In genomic region chr11:747176-748006, GRCh38 we compare ENCODE assay signal across 8 cellular contexts. TPM values are rescaled to one million over a fixed set of nuclear protein-coding genes. Genes with fewer than 3 reads are reported as not detected.
DNase-seq lines count a peak whose midpoint lies in the region; ATAC-seq and TF ChIP-seq lines count a peak whose summit lies in the region.

Gene TALDO1, plus strand, starts transcription at chr11:747464. Its CDS starts 18 bp downstream, at chr11:747482.

- intact Hi-C loops in posterior cingulate gyrus (cut with DNase I): no loop called here

- no peaks in the 10 kb centered on the region for H3K36me3 ChIP-seq in SU-DHL-6 (ENCODE audit: low read length)
- no peaks in the 10 kb centered on the region for H3K36me3 ChIP-seq in cardiac muscle cell

- H3K27ac ChIP-seq in SU-DHL-6 (ENCODE audit: low read depth, low read length): peak within 1 kb of the TSS; percentile 55
- H3K27ac ChIP-seq in cardiac muscle cell: peak within 1 kb of the TSS; percentile 82

- 0 out of 2 replicates have a peak, but pooled peaks cover 6% of the 10 kb centered on the region for H3F3A ChIP-seq in SU-DHL-6 (ENCODE audit: insufficient read depth)

- H3K9me3 Mint-ChIP-seq in activated naive CD8-positive, alpha-beta T cell treated with anti-CD3 and anti-CD28 coated beads, Interleukin-2, amount 50 U/mL, for 24 hours: no peaks in the 10 kb centered on the region
- H3K9me3 Mint-ChIP-seq in type B pancreatic cell: no peaks in the 10 kb centered on the region

- peaks cover 9% of the 10 kb centered on the region for H3K4me1 ChIP-seq in cardiac muscle cell (ENCODE audit: low read depth)

- H3K9ac ChIP-seq in SU-DHL-6 (ENCODE audit: low read length): peak within 1 kb of the TSS; percentile 86

- no peak for DNase-seq in GM12864 (ENCODE audit: low read depth)
- DNase-seq in NCI-H1048 (lab: John Stamatoyannopoulos, UW): peak; percentile 90
- DNase-seq in activated naive CD8-positive, alpha-beta T cell treated with anti-CD3 and anti-CD28 coated beads, Interleukin-2, amount 50 U/mL, for 24 hours: peak; percentile 93
- peak; percentile 89 to 96 for DNase-seq in cardiac muscle cell (ENCODE audit: low read depth in 1 of 2, low spot score in 1 of 2)
- peak; percentile 88 to 99 (median 94) for DNase-seq in posterior cingulate gyrus
- DNase-seq in type B pancreatic cell (ENCODE audit: extremely low spot score, unreplicated experiment): peak; percentile 96

- 0 out of 2 replicates have a peak, but pooled peaks cover 5% of the 10 kb centered on the region for H4K20me1 ChIP-seq in SU-DHL-6 (ENCODE audit: low read depth, low read length)

- H3K4me3 ChIP-seq in GM12864 (ENCODE audit: low read depth, low read length): peak within 1 kb of the TSS; percentile 89
- H3K4me3 ChIP-seq in SU-DHL-6 (ENCODE audit: insufficient read depth, low read length, poor library complexity, severe bottlenecking): peak within 1 kb of the TSS; percentile 69
- H3K4me3 ChIP-seq in cardiac muscle cell: peak within 1 kb of the TSS; percentile 91

- H3K4me2 ChIP-seq in SU-DHL-6 (ENCODE audit: low read depth, low read length, poor library complexity, severe bottlenecking): peak within 1 kb of the TSS; percentile 82

- H3K36me3 Mint-ChIP-seq in activated naive CD8-positive, alpha-beta T cell treated with anti-CD3 and anti-CD28 coated beads, Interleukin-2, amount 50 U/mL, for 24 hours (ENCODE audit: low read depth): peaks cover 6% of the 10 kb centered on the region
- peaks cover 2% of the 10 kb centered on the region for H3K36me3 Mint-ChIP-seq in type B pancreatic cell

- peak within 1 kb of the TSS; percentile 85 for H3K27ac Mint-ChIP-seq in activated naive CD8-positive, alpha-beta T cell treated with anti-CD3 and anti-CD28 coated beads, Interleukin-2, amount 50 U/mL, for 24 hours
- peak within 1 kb of the TSS; percentile 96 for H3K27ac Mint-ChIP-seq in type B pancreatic cell

- peaks cover 50% of the 10 kb centered on the region for H3K79me2 ChIP-seq in SU-DHL-6 (ENCODE audit: insufficient read depth, low read length)

- H3K4me1 Mint-ChIP-seq in activated naive CD8-positive, alpha-beta T cell treated with anti-CD3 and anti-CD28 coated beads, Interleukin-2, amount 50 U/mL, for 24 hours: peaks cover 21% of the 10 kb centered on the region
- H3K4me1 Mint-ChIP-seq in type B pancreatic cell (ENCODE audit: unreplicated experiment): peaks cover 16% of the 10 kb centered on the region

- ATAC-seq in HG02571 (IDR thresholded peaks at IDR 0.05; ENCODE audit: unreplicated experiment): peak; percentile 87
- peak; percentile 91 for ATAC-seq in activated naive CD8-positive, alpha-beta T cell treated with anti-CD3 and anti-CD28 coated beads, Interleukin-2, amount 50 U/mL, for 24 hours

- no peaks in the 10 kb centered on the region for H3K27me3 Mint-ChIP-seq in activated naive CD8-positive, alpha-beta T cell treated with anti-CD3 and anti-CD28 coated beads, Interleukin-2, amount 50 U/mL, for 24 hours
- no peaks in the 10 kb centered on the region for H3K27me3 Mint-ChIP-seq in type B pancreatic cell

- no peaks in the 10 kb centered on the region for H3K9me3 ChIP-seq in SU-DHL-6 (ENCODE audit: insufficient read depth, low read length)
- no peaks in the 10 kb centered on the region for H3K9me3 ChIP-seq in cardiac muscle cell (ENCODE audit: low read depth)

- peak within 1 kb of the TSS; percentile 64 for H2AFZ ChIP-seq in SU-DHL-6 (ENCODE audit: low read depth, low read length, severe bottlenecking)

- TF ChIP-seq CTCF in GM12864 (IDR thresholded peaks at IDR 0.05; ENCODE audit: low read depth, low read length, missing control alignments) (peak; percentile 21), SU-DHL-6 (IDR thresholded peaks at IDR 0.05; ENCODE audit: insufficient read depth, low read length, poor library complexity, severe bottlenecking) (no peak), cardiac muscle cell (IDR thresholded peaks at IDR 0.05; ENCODE audit: low read depth, low read length) (peak; percentile 11), type B pancreatic cell (conservative IDR thresholded peaks at IDR 0.05) (peak; percentile 46)

- no peaks in the 10 kb centered on the region for H3K9me2 ChIP-seq in SU-DHL-6 (replicated peaks; ENCODE audit: insufficient read depth, low read length)

- H3K4me3 Mint-ChIP-seq in activated naive CD8-positive, alpha-beta T cell treated with anti-CD3 and anti-CD28 coated beads, Interleukin-2, amount 50 U/mL, for 24 hours: peak within 1 kb of the TSS; percentile 88
- H3K4me3 Mint-ChIP-seq in type B pancreatic cell: peak within 1 kb of the TSS; percentile 94

- H3K27me3 ChIP-seq in SU-DHL-6 (ENCODE audit: low read length): no peaks in the 10 kb centered on the region
- H3K27me3 ChIP-seq in cardiac muscle cell: no peaks in the 10 kb centered on the region

RNA-seq across cellular contexts. Expression of gene TALDO1, which starts in this region (rescaled TPM):
- total RNA-seq in cardiac muscle cell: 144 and 158 TPM in 2 replicates
- polyA plus RNA-seq in cardiac muscle cell: 163 and 174 TPM in 2 replicates
- 189 and 288 TPM in 2 replicates for total RNA-seq in type B pancreatic cell (ENCODE audit: low replicate concordance)
